Comparison of ENCODE assay signal across 8 cellular contexts in the genomic region with DNA sequence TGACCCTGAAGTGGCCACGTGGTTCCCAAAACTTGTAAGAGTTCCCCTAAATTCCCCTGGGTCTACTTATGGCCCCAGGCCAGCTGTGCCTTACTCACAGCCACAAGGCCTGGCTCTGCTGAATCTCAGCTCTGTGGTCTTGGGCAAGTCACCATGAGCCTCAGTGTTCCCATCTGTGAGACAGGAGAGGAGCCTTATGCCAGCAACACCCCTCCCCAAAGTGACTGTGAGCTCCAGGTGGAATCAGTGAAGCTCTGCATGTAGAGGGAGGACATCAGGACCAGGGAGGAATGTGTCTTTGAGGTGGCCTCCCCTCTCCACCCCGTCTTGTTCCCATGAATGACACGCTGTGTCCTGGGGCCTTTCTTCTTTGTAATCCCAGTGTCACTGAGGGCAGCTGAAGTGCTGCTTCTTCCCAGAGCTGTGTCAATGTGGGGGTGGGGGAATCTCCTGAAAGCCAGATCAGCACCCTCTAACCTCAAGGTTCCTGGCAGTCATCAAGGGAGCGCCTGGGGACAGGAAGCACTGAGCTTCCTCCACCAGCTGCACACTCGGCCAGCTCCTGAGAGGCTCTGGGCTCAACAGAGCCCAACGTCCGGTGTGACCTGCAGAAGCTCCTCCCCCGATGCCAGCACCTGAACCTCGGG.
DNase-seq lines count a peak whose midpoint lies in the region; ATAC-seq and TF ChIP-seq lines count a peak whose summit lies in the region.

No MANE protein-coding gene starts in this region.

- CTCF ChIA-PET in T-cell (lab: Charles Lee), result interaction anchor here (0.6 to 1.4 kb wide), 3 partner anchors 8 to 16 kb away, joined by 3 to 5 read pairs (median 3); no protein-coding TSS in a partner anchor

- POLR2A ChIA-PET in T-cell (lab: Charles Lee), result interaction anchor here in 1 of 2 donors (0.6 kb wide), 1 partner anchor 22 kb away, joined by 3 read pairs; no protein-coding TSS in a partner anchor

- TF ChIP-seq CTCF in mesothelial cell of epicardium (IDR thresholded peaks at IDR 0.05; ENCODE audit: unreplicated experiment), result no peak

- peaks cover 0 to 7% (median 0%) of the 10 kb centered on the region in 3 donors for H3K9me3 Mint-ChIP-seq in T-cell
- peaks cover 4% of the 10 kb centered on the region for H3K9me3 Mint-ChIP-seq in stimulated activated memory B cell treated with anti-CD40 and anti-IgM and Interleukin-4, amounts not matched to agents 10 μg/mL and 1 μg/mL and 100 μg/mL, for 72 hours
- peaks cover 6% of the 10 kb centered on the region for H3K9me3 Mint-ChIP-seq in mesothelial cell of epicardium

- DNase-seq in COLO668 (lab: John Stamatoyannopoulos, UW; ENCODE audit: unreplicated experiment) (peak; percentile 36), T-cell (peak in 3 of 34 experiments; percentile 12 to 43 (median 30)), germinal center (ENCODE audit: low spot score) (peak; percentile 74), LoVo (ENCODE audit: low spot score) (no peak), mesothelial cell of epicardium (ENCODE audit: low spot score in 2 of 2, unreplicated experiment in 2 of 2) (no peak)

- ATAC-seq in GM19035 (IDR thresholded peaks at IDR 0.05; ENCODE audit: unreplicated experiment) (peak; percentile 47), HG03175 (IDR thresholded peaks at IDR 0.05; ENCODE audit: unreplicated experiment) (peak; percentile 55), T-cell (replicated peaks in 1 of 4) (peak in 3 of 4 experiments; percentile 60 to 67 (median 62))
- peak; percentile 81 for ATAC-seq in stimulated activated memory B cell treated with anti-CD40 and anti-IgM and Interleukin-4, amounts not matched to agents 10 μg/mL and 1 μg/mL and 100 μg/mL, for 72 hours

- H3K4me1 Mint-ChIP-seq in T-cell (peaks cover 55 to 77% (median 76%) of the 10 kb centered on the region in 3 donors), mesothelial cell of epicardium (peaks cover 46% of the 10 kb centered on the region)
- peaks cover 53% of the 10 kb centered on the region for H3K4me1 Mint-ChIP-seq in stimulated activated memory B cell treated with anti-CD40 and anti-IgM and Interleukin-4, amounts not matched to agents 10 μg/mL and 1 μg/mL and 100 μg/mL, for 72 hours

- H3K36me3 Mint-ChIP-seq in T-cell (peaks cover 12% of the 10 kb centered on the region), mesothelial cell of epicardium (no peaks in the 10 kb centered on the region)
- no peaks in the 10 kb centered on the region for H3K36me3 Mint-ChIP-seq in stimulated activated memory B cell treated with anti-CD40 and anti-IgM and Interleukin-4, amounts not matched to agents 10 μg/mL and 1 μg/mL and 100 μg/mL, for 72 hours

- H3K4me3 Mint-ChIP-seq in T-cell (peak overlapping the region in 1 of 3 donors; percentile 57), mesothelial cell of epicardium (no peak overlapping the region)
- H3K4me3 Mint-ChIP-seq in stimulated activated memory B cell treated with anti-CD40 and anti-IgM and Interleukin-4, amounts not matched to agents 10 μg/mL and 1 μg/mL and 100 μg/mL, for 72 hours, result peak overlapping the region; percentile 53

- peak overlapping the region; percentile 19 to 28 for H3K27ac Mint-ChIP-seq in T-cell
- peak overlapping the region; percentile 88 for H3K27ac Mint-ChIP-seq in stimulated activated memory B cell treated with anti-CD40 and anti-IgM and Interleukin-4, amounts not matched to agents 10 μg/mL and 1 μg/mL and 100 μg/mL, for 72 hours
- no peak overlapping the region for H3K27ac Mint-ChIP-seq in mesothelial cell of epicardium

- no peaks in the 10 kb centered on the region for H3K27me3 Mint-ChIP-seq in T-cell
- no peaks in the 10 kb centered on the region for H3K27me3 Mint-ChIP-seq in stimulated activated memory B cell treated with anti-CD40 and anti-IgM and Interleukin-4, amounts not matched to agents 10 μg/mL and 1 μg/mL and 100 μg/mL, for 72 hours
- peaks cover 38% of the 10 kb centered on the region for H3K27me3 Mint-ChIP-seq in mesothelial cell of epicardium (ENCODE audit: low read depth)

Comparison
In these comparisons a context has a peak if more than half of its experiments do, and no peak if none do; other contexts are left out.
1. DNase-seq: peak in COLO668 (single experiment) and germinal center (single experiment); none in LoVo (single experiment) and mesothelial cell of epicardium (0 of 2).
2. Peak in every context shown above with its lines, with median percentiles within 50 percentile points of each other: ATAC-seq.